In the genomic region with DNA sequence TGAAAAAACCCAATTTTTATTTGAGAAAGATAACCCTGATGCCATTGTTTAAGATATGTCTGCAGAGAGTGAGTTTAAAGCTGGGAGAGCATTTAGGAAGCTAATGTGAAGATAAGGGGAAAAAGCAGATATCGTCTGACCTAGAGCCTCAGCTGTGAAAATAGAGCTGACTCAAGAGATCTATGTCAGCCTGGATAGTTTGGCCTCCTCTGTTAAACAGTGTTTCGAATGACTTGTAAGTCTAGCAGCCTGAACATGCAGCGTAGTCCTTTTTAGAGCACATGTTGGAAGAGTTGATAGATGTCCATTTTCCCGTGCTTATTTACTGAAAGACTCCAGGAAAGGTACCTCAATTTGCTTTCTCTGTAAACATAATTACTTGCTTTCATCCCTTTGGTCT, we compare ENCODE assay signal across 1 cellular context.
A peak's percentile ranks its signal among the peaks of the same experiment; 100 is the strongest.
TF ChIP-seq lines count a peak whose summit lies in the region.

No MANE protein-coding gene starts in this region.

TF ChIP-seq in IMR-90, 13 proteins besides CTCF, POLR2A, EP300 and RAD21:
- TF ChIP-seq, protein P1, sequence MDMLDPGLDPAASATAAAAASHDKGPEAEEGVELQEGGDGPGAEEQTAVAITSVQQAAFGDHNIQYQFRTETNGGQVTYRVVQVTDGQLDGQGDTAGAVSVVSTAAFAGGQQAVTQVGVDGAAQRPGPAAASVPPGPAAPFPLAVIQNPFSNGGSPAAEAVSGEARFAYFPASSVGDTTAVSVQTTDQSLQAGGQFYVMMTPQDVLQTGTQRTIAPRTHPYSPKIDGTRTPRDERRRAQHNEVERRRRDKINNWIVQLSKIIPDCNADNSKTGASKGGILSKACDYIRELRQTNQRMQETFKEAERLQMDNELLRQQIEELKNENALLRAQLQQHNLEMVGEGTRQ (IDR thresholded peaks at IDR 0.05; ENCODE audit: low read depth, low read length) = no peak
- peak; percentile 27; the same call in 1 of the 2 replicates for TF ChIP-seq MAFK (IDR thresholded peaks at IDR 0.05; ENCODE audit: low read depth, low read length)
TF ChIP-seq in IMR-90: peak in this region for 1.
